8 cellular contexts compared by ENCODE assay signal in the genomic region with DNA sequence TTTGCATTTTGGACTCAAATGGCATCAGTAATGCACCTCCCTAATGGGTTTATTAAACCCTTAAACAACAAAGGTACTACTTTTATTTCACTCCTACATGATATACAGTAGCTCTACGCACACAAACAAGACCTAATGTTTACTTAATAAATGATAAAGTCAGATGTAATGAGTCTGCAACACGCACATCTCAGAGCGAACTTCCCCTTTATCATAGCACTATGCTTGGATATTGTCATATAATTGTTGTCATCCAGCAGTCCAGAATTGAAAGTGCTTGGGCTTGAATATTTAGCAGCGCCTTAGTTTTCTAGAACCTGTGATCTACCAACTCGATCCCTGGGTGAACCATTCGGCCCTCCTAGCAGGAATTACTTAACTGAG. TPM values are rescaled to one million over a fixed set of nuclear protein-coding genes. Genes with fewer than 3 reads are reported as not detected.
DNase-seq lines count a peak whose midpoint lies in the region; ATAC-seq, FAIRE-seq and TF ChIP-seq lines count a peak whose summit lies in the region.

No MANE protein-coding gene starts in this region.

- peak overlapping the region; percentile 91 for H3K4me2 ChIP-seq in A549

- H3K4me3 ChIP-seq in A549: peak overlapping the region; percentile 66
- H3K4me3 ChIP-seq in LNCaP clone FGC (ENCODE audit: low read depth, low read length): peak overlapping the region; percentile 81
- H3K4me3 ChIP-seq in astrocyte of the cerebellum (ENCODE audit: low read depth, low read length): peak overlapping the region; percentile 87
- peak overlapping the region; percentile 85 to 93 (median 89) for H3K4me3 ChIP-seq in right lobe of liver
- H3K4me3 ChIP-seq in transverse colon: peak overlapping the region; percentile 56 to 93 (median 80)

- no peak for FAIRE-seq in A549 (lab: Jason Lieb, UNC)

- 2% methylated on average over 6 of the region's 6 CpGs for WGBS in A549 (ENCODE audit: missing lambda C conversion rate)
- WGBS in right lobe of liver (ENCODE audit: insufficient coverage, low coverage, low lambda C conversion rate, missing lambda C conversion rate): 0% methylated on average over 6 of the region's 6 CpGs
- WGBS in transverse colon (ENCODE audit: low coverage in 1 of 2), 2 donors: 0 to 3% methylated on average over 5 to 6 of the region's 6 CpGs

- no peaks in the 10 kb centered on the region for H3K27me3 ChIP-seq in right lobe of liver
- no peaks in the 10 kb centered on the region for H3K27me3 ChIP-seq in transverse colon

- TF ChIP-seq RAD21 in A549 (conservative IDR thresholded peaks at IDR 0.05 in 1 of 2, IDR thresholded peaks at IDR 0.05 in 1 of 2): no peak

- POLR2A ChIA-PET in A549 (lab: Yijun Ruan, JAX): interaction anchor here (1.2 to 1.5 kb wide), 3 partner anchors 9 to 17 kb away, joined by 3 to 12 read pairs (median 8); no protein-coding TSS in a partner anchor

- ATAC-seq in A549: no peak; a peak in 2 of 6 replicates
- ATAC-seq in GM18870 (IDR thresholded peaks at IDR 0.05; ENCODE audit: unreplicated experiment): peak; percentile 8
- no peak for ATAC-seq in right lobe of liver

- TF ChIP-seq CTCF in A549 (IDR thresholded peaks at IDR 0.05) (no peak), LNCaP clone FGC (IDR thresholded peaks at IDR 0.05; ENCODE audit: control insufficient read depth, extremely low read depth, insufficient read depth) (no peak), astrocyte of the cerebellum (IDR thresholded peaks at IDR 0.05; ENCODE audit: low read depth, low read length, missing control alignments) (no peak), right lobe of liver (IDR thresholded peaks at IDR 0.05) (no peak), transverse colon (IDR thresholded peaks at IDR 0.05) (no peak)

- H3K9me3 ChIP-seq in A549 (no peaks in the 10 kb centered on the region), right lobe of liver (no peaks in the 10 kb centered on the region), transverse colon (no peaks in the 10 kb centered on the region)

- H3K36me3 ChIP-seq in right lobe of liver (no peaks in the 10 kb centered on the region), transverse colon (no peaks in the 10 kb centered on the region)

- TF ChIP-seq POLR2A in A549 (IDR thresholded peaks at IDR 0.05; ENCODE audit: low read length): no peak
- TF ChIP-seq POLR2A in right lobe of liver (IDR thresholded peaks at IDR 0.05): no peak
- TF ChIP-seq POLR2A in transverse colon (IDR thresholded peaks at IDR 0.05): no peak

- no peak for TF ChIP-seq EP300 in A549 (IDR thresholded peaks at IDR 0.05)
- no peak for TF ChIP-seq EP300 in transverse colon (IDR thresholded peaks at IDR 0.05; ENCODE audit: low read depth)

- intact Hi-C loops in right lobe of liver (cut with DNase I) (no loop called here), transverse colon (cut with DNase I; ENCODE audit: low total_unique reads) (loop anchor here (10.0 kb wide), 1 partner anchor 793 kb away; a partner anchor contains a TSS)

- peak overlapping the region; percentile 95 to 96 for H3K27ac ChIP-seq in A549
- H3K27ac ChIP-seq in right lobe of liver: peak overlapping the region; percentile 98 to 100 (median 99)
- H3K27ac ChIP-seq in transverse colon: peak overlapping the region; percentile 94 to 99 (median 96)

- CTCF ChIA-PET in A549 (lab: Yijun Ruan, JAX): interaction anchor here (0.6 to 1.6 kb wide), 3 partner anchors 9 to 259 kb away, joined by 3 to 6 read pairs (median 4); no protein-coding TSS in a partner anchor

- H3K4me1 ChIP-seq in A549 (peaks cover 13% of the 10 kb centered on the region; the same call in 2 of the 3 replicates), right lobe of liver (peaks cover 0 to 25% (median 2%) of the 10 kb centered on the region in 4 donors), transverse colon (peaks cover 6 to 36% (median 23%) of the 10 kb centered on the region in 4 donors)

- in situ Hi-C loops in astrocyte of the cerebellum (cut with HindIII; ENCODE audit: low sequenced_read_pairs) (no loop called here), transverse colon (cut with MboI; ENCODE audit: low pct_ligation_motif_present in 1 of 4, low pct_unique_long_range_greater_than_20kb in 1 of 4, low sequenced_read_pairs in 3 of 4) (no loop called here)

- DNase-seq in A549 (ENCODE audit: low read depth in 1 of 2, low spot score in 1 of 2) (peak in 1 of 2 experiments; percentile 2), LNCaP clone FGC (ENCODE audit: low read depth) (no peak), astrocyte of the cerebellum (ENCODE audit: low read depth) (no peak), right lobe of liver (no peak), transverse colon (peak; percentile 49), NCI-H345 treated with DMSO at 0.1 percent for 48 hours (lab: John Stamatoyannopoulos, UW; ENCODE audit: unreplicated experiment) (no peak), AG08396 (ENCODE audit: low spot score) (no peak)

TF ChIP-seq in A549, 52 proteins besides CTCF, POLR2A, EP300 and RAD21:
- no peak for TF ChIP-seq JUNB (IDR thresholded peaks at IDR 0.05)
- TF ChIP-seq POLR2AphosphoS2 (conservative IDR thresholded peaks at IDR 0.05; ENCODE audit: low read length): no peak
- TF ChIP-seq, protein P1, sequence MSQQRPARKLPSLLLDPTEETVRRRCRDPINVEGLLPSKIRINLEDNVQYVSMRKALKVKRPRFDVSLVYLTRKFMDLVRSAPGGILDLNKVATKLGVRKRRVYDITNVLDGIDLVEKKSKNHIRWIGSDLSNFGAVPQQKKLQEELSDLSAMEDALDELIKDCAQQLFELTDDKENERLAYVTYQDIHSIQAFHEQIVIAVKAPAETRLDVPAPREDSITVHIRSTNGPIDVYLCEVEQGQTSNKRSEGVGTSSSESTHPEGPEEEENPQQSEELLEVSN (IDR thresholded peaks at IDR 0.05; ENCODE audit: borderline replicate concordance, low read depth): no peak
- no peak for TF ChIP-seq NFE2L2 (conservative IDR thresholded peaks at IDR 0.05; ENCODE audit: low read length)
- TF ChIP-seq SMC3 (IDR thresholded peaks at IDR 0.05): no peak
- no peak for TF ChIP-seq ZC3H11A (IDR thresholded peaks at IDR 0.05)
- no peak for TF ChIP-seq KDM5A (IDR thresholded peaks at IDR 0.05)
- TF ChIP-seq, protein P2, sequence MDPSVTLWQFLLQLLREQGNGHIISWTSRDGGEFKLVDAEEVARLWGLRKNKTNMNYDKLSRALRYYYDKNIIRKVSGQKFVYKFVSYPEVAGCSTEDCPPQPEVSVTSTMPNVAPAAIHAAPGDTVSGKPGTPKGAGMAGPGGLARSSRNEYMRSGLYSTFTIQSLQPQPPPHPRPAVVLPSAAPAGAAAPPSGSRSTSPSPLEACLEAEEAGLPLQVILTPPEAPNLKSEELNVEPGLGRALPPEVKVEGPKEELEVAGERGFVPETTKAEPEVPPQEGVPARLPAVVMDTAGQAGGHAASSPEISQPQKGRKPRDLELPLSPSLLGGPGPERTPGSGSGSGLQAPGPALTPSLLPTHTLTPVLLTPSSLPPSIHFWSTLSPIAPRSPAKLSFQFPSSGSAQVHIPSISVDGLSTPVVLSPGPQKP (IDR thresholded peaks at IDR 0.05; ENCODE audit: low read depth, low read length): no peak

RNA-seq across cellular contexts. Expression of a gene that starts 0.8 kb away (rescaled TPM):
- 65.8 and 70.4 TPM in 2 replicates for polyA plus RNA-seq in A549 (2011; rRNA removed)
- polyA plus RNA-seq in A549 (2012; cell fraction: cytosol; rRNA removed): 13.5 and 17.6 TPM in 2 replicates
- polyA plus RNA-seq in A549 (2012; cell fraction: nucleus; rRNA removed): 22.0 and 25.8 TPM in 2 replicates
- polyA plus RNA-seq in A549 (2017; fragmentation: RNase III; extraction: RNeasy Plus Mini Kit Qiagen cat#74134 plus additional on column Dnase treatment): 25.8 to 26.9 TPM (median 26.8 TPM) in 3 replicates
- 72.5 and 83.8 TPM in 2 replicates for polyA minus RNA-seq in A549 (2011; rRNA and poly(A)+ RNA removed)
- 10 to 100 TPM; 23.0 to 41.2 (median 36.5) TPM for total RNA-seq in right lobe of liver
- 100 to 1,000 TPM; 120 to 176 (median 147) TPM for total RNA-seq in transverse colon
